In genomic region chr13:50379584-50379983, GRCh38 we compare ENCODE assay signal across 22 cellular contexts.
DNase-seq lines count a peak whose midpoint lies in the region; ATAC-seq, FAIRE-seq and TF ChIP-seq lines count a peak whose summit lies in the region.
"Had no signal": no experiment of that assay in that cellular context is flagged by ENCODE, and none has a peak within 500 bp of the region (broad histone marks: within the 10 kb centered on the region; RNA-seq: fewer than 3 reads in every experiment).

No MANE protein-coding gene starts in this region.

- TF ChIP-seq POLR2A in endothelial cell of umbilical vein (IDR thresholded peaks at IDR 0.05; ENCODE audit: low read depth, low read length) = no peak

- CTCF ChIA-PET in endothelial cell of umbilical vein (lab: Charles Lee) = interaction anchor here (0.6 kb wide), 1 partner anchor 365 kb away, joined by 3 read pairs; no protein-coding TSS in a partner anchor

- H3K27me3 ChIP-seq in endothelial cell of umbilical vein (ENCODE audit: control insufficient read depth in 2 of 2, insufficient read depth in 2 of 2, low read length in 2 of 2) (no peaks in the 10 kb centered on the region), pancreas (no peaks in the 10 kb centered on the region)

- H3K79me2 ChIP-seq in endothelial cell of umbilical vein (ENCODE audit: control insufficient read depth, insufficient read depth, low read length) = no peaks in the 10 kb centered on the region

- in situ Hi-C loops in ACHN (cut with HindIII; ENCODE audit: low pct_ligation_motif_present, low pct_unique_long_range_greater_than_20kb, low sequenced_read_pairs) = no loop called here

- H3K9me3 ChIP-seq in endothelial cell of umbilical vein (replicated peaks; ENCODE audit: control insufficient read depth, insufficient read depth, low read length) (peaks cover 4% of the 10 kb centered on the region), pancreas (no peaks in the 10 kb centered on the region)

- FAIRE-seq in endothelial cell of umbilical vein (lab: Jason Lieb, UNC) = no peak
- FAIRE-seq in pancreas (lab: Jason Lieb, UNC) = no peak

- H4K20me1 ChIP-seq in endothelial cell of umbilical vein (replicated peaks; ENCODE audit: control insufficient read depth, extremely low read depth, insufficient read depth, low read length) = no peaks in the 10 kb centered on the region

- no peak overlapping the region for H3K4me3 ChIP-seq in endothelial cell of umbilical vein (replicated peaks in 1 of 3; ENCODE audit: insufficient read depth in 1 of 3, low read depth in 1 of 3, low read length in 3 of 3)
- H3K4me3 ChIP-seq in pancreas = no peak overlapping the region
- H3K4me3 ChIP-seq: HAP-1 had no signal

- peaks cover 5% of the 10 kb centered on the region for H3K4me1 ChIP-seq in endothelial cell of umbilical vein (ENCODE audit: control insufficient read depth, extremely low read depth, insufficient read depth, low read length)
- no peaks in the 10 kb centered on the region for H3K4me1 ChIP-seq in pancreas

- H3K9ac ChIP-seq in endothelial cell of umbilical vein (replicated peaks; ENCODE audit: extremely low read depth, insufficient read depth, low read length) = no peak overlapping the region

- WGBS in pancreas, 2 donors = 58 to 73% methylated on average over 3 of the region's 3 CpGs

- dilution Hi-C loops in endothelial cell of umbilical vein (cut with MboI; ENCODE audit: extremely low pct_ligation_motif_present, low sequenced_read_pairs) = no loop called here

- TF ChIP-seq CTCF in endothelial cell of umbilical vein (IDR thresholded peaks at IDR 0.05; ENCODE audit: extremely low read depth in 1 of 2, insufficient read depth in 1 of 2, low read depth in 1 of 2, low read length in 2 of 2) (no peak), pancreas (IDR thresholded peaks at IDR 0.05) (no peak)

- intact Hi-C loops in endothelial cell of umbilical vein (cut with micrococcal nuclease) (no loop called here), pancreas (cut with DNase I) (no loop called here)

- ATAC-seq in GM21381 (IDR thresholded peaks at IDR 0.05; ENCODE audit: unreplicated experiment) (no peak), pancreas (no peak), GM21786 (IDR thresholded peaks at IDR 0.05; ENCODE audit: unreplicated experiment) (no peak)

- H3K4me2 ChIP-seq in endothelial cell of umbilical vein (ENCODE audit: insufficient read depth, low read length) = no peak overlapping the region

- POLR2A ChIA-PET in endothelial cell of umbilical vein (lab: Charles Lee) = no interaction called here

- peak overlapping the region; percentile 14 for H2AFZ ChIP-seq in endothelial cell of umbilical vein (ENCODE audit: low read depth, low read length)

- no peaks in the 10 kb centered on the region for H3K9me1 ChIP-seq in endothelial cell of umbilical vein (replicated peaks; ENCODE audit: control insufficient read depth, extremely low read depth, insufficient read depth, low read length)

- peak; percentile 78 for DNase-seq in ACHN
- peak; percentile 61 for DNase-seq in M059J (ENCODE audit: low read depth)
- peak; percentile 7 for DNase-seq in endothelial cell of umbilical vein (ENCODE audit: low read depth, low spot score)
- peak; percentile 22 for DNase-seq in myocyte (ENCODE audit: low read depth)
- no peak for DNase-seq in NCI-H2081 treated with DMSO at 0.1 percent for 48 hours (lab: John Stamatoyannopoulos, UW)
- DNase-seq in pancreas = no peak
- DNase-seq: 8988T; Caco-2; CD4-positive, alpha-beta T cell; GF-D8; Kasumi-1; MM.1S; NCI-H1092; NCI-H1436 treated with DMSO at 0.1 percent for 48 hours; NCI-H2029; NCI-H2171; NCI-H774; OCI-M1 had no signal

- H3K27ac ChIP-seq in endothelial cell of umbilical vein (ENCODE audit: insufficient read depth, low read depth, low read length) = no peak overlapping the region
- H3K27ac ChIP-seq in pancreas = no peak overlapping the region
- H3K27ac ChIP-seq: HL-60 had no signal

- no peaks in the 10 kb centered on the region for H3K36me3 ChIP-seq in endothelial cell of umbilical vein (ENCODE audit: control insufficient read depth in 2 of 2, extremely low read depth in 1 of 2, insufficient read depth in 2 of 2, low read length in 2 of 2)
- H3K36me3 ChIP-seq in pancreas = no peaks in the 10 kb centered on the region
- H3K36me3 ChIP-seq: HAP-1 had no signal

- no TSS peak for BruUV-seq in endothelial cell of umbilical vein (replicated peaks; lab: Mats Ljungman, UMichigan)

TF ChIP-seq in endothelial cell of umbilical vein, 7 proteins besides CTCF, POLR2A, EP300 and RAD21:
- no peak for TF ChIP-seq MYC (IDR thresholded peaks at IDR 0.05; ENCODE audit: low read depth, low read length)
- TF ChIP-seq FOS (IDR thresholded peaks at IDR 0.05; ENCODE audit: borderline replicate concordance, insufficient read depth, low read length) = no peak
- no peak for TF ChIP-seq MAX (IDR thresholded peaks at IDR 0.05; ENCODE audit: insufficient read depth, insufficient read length)
- no peak for TF ChIP-seq POLR2AphosphoS5 (IDR thresholded peaks at IDR 0.05; ENCODE audit: insufficient read depth, low read depth, low read length)
- TF ChIP-seq EZH2 (IDR thresholded peaks at IDR 0.05; ENCODE audit: borderline replicate concordance, low read depth, low read length, severe bottlenecking) = no peak
- no peak for TF ChIP-seq GATA2 (IDR thresholded peaks at IDR 0.05; ENCODE audit: insufficient read depth, insufficient read length, low read depth, low read length)
- TF ChIP-seq JUN (IDR thresholded peaks at IDR 0.05; ENCODE audit: borderline replicate concordance, insufficient read depth, insufficient read length, low read depth) = no peak

Comparison
In these comparisons a context has a peak if more than half of its experiments do, and no peak if none do; other contexts are left out.
1. DNase-seq: peak in ACHN (single experiment), M059J (single experiment), endothelial cell of umbilical vein (single experiment) and myocyte (single experiment); none in NCI-H2081 treated with DMSO at 0.1 percent for 48 hours (single experiment) and pancreas (0 of 6).